ENCODE assay signal across 8 cellular contexts in genomic region chr10:132335189-132336063, GRCh38. TPM values are rescaled to one million over a fixed set of nuclear protein-coding genes. Genes with fewer than 3 reads are reported as not detected.
DNase-seq lines count a peak whose midpoint lies in the region; ATAC-seq and TF ChIP-seq lines count a peak whose summit lies in the region.

No MANE protein-coding gene starts in this region.

- intact Hi-C loops in dendritic cell treated with granulocyte-macrophage colony-stimulating factor and Interleukin-4, amounts not matched to agents 40 ng/mL and 50 ng/mL, for 4 days (cut with micrococcal nuclease): loop anchor here (5.0 kb wide), 1 partner anchor 117 kb away; no protein-coding TSS in a partner anchor
- intact Hi-C loops in testis (cut with DNase I; ENCODE audit: low total_unique reads): no loop called here
- intact Hi-C loops in mucosa of descending colon (cut with DNase I, micrococcal nuclease): no loop called here
- intact Hi-C loops in prostate gland (cut with DNase I): no loop called here

- ATAC-seq in activated T-cell treated with anti-CD3 and anti-CD28 coated beads, Interleukin-2, amount 50 U/mL, for 4 hours: no peak
- ATAC-seq in HG03196 (IDR thresholded peaks at IDR 0.05; ENCODE audit: unreplicated experiment): peak; percentile 46
- ATAC-seq in mucosa of descending colon: no peak

- H3K4me1 Mint-ChIP-seq in activated T-cell treated with anti-CD3 and anti-CD28 coated beads, Interleukin-2, amount 50 U/mL, for 4 hours (ENCODE audit: low read depth): peaks cover 41% of the 10 kb centered on the region
- peaks cover 39% of the 10 kb centered on the region for H3K4me1 Mint-ChIP-seq in dendritic cell treated with granulocyte-macrophage colony-stimulating factor and Interleukin-4, amounts not matched to agents 40 ng/mL and 50 ng/mL, for 4 days (ENCODE audit: low read depth)

- H3K27me3 ChIP-seq in testis: no peaks in the 10 kb centered on the region
- no peaks in the 10 kb centered on the region for H3K27me3 ChIP-seq in prostate gland (replicated peaks; ENCODE audit: insufficient read depth)

- 77 to 81% methylated on average over 14 of the region's 14 CpGs for WGBS in testis, 2 donors
- WGBS in prostate gland: 76% methylated on average over 14 of the region's 14 CpGs

- peaks cover 16% of the 10 kb centered on the region for H3K4me1 ChIP-seq in testis
- peaks cover 9% of the 10 kb centered on the region for H3K4me1 ChIP-seq in mucosa of descending colon (ENCODE audit: low read depth)
- H3K4me1 ChIP-seq in prostate gland (replicated peaks): no peaks in the 10 kb centered on the region

- TF ChIP-seq POLR2A in testis (IDR thresholded peaks at IDR 0.05) (no peak), prostate gland (IDR thresholded peaks at IDR 0.05) (no peak)

- no peak for DNase-seq in activated T-cell treated with anti-CD3 and anti-CD28 coated beads, Interleukin-2, amount 50 U/mL, for 4 hours
- DNase-seq in activated T-cell treated with anti-CD3 and anti-CD28 coated beads, Interleukin-2, amount 50 U/mL, for 1 hour: no peak
- peak; percentile 32 for DNase-seq in testis
- DNase-seq in mucosa of descending colon: no peak
- no peak for DNase-seq in prostate gland (ENCODE audit: low spot score)
- no peak for DNase-seq in activated CD4-positive, alpha-beta T cell treated with anti-CD3 and anti-CD28 coated beads, Interleukin-2, amount 50 U/mL, for 1 hour

- H3K9me3 Mint-ChIP-seq in activated T-cell treated with anti-CD3 and anti-CD28 coated beads, Interleukin-2, amount 50 U/mL, for 4 hours: no peaks in the 10 kb centered on the region
- H3K9me3 Mint-ChIP-seq in dendritic cell treated with granulocyte-macrophage colony-stimulating factor and Interleukin-4, amounts not matched to agents 40 ng/mL and 50 ng/mL, for 4 days: no peaks in the 10 kb centered on the region

- H3K4me3 Mint-ChIP-seq in activated T-cell treated with anti-CD3 and anti-CD28 coated beads, Interleukin-2, amount 50 U/mL, for 4 hours: peak overlapping the region; percentile 46
- peak overlapping the region; percentile 56 for H3K4me3 Mint-ChIP-seq in dendritic cell treated with granulocyte-macrophage colony-stimulating factor and Interleukin-4, amounts not matched to agents 40 ng/mL and 50 ng/mL, for 4 days

- H3K9me3 ChIP-seq in testis: no peaks in the 10 kb centered on the region
- no peaks in the 10 kb centered on the region for H3K9me3 ChIP-seq in mucosa of descending colon
- H3K9me3 ChIP-seq in prostate gland: no peaks in the 10 kb centered on the region

- H3K4me3 ChIP-seq in testis: no peak overlapping the region
- H3K4me3 ChIP-seq in mucosa of descending colon: no peak overlapping the region
- H3K4me3 ChIP-seq in prostate gland: no peak overlapping the region

- peaks cover 2% of the 10 kb centered on the region for H3K36me3 Mint-ChIP-seq in activated T-cell treated with anti-CD3 and anti-CD28 coated beads, Interleukin-2, amount 50 U/mL, for 4 hours (ENCODE audit: insufficient read depth)
- H3K36me3 Mint-ChIP-seq in dendritic cell treated with granulocyte-macrophage colony-stimulating factor and Interleukin-4, amounts not matched to agents 40 ng/mL and 50 ng/mL, for 4 days (ENCODE audit: low read depth): peaks cover 52% of the 10 kb centered on the region

- TF ChIP-seq CTCF in testis (IDR thresholded peaks at IDR 0.05) (no peak), mucosa of descending colon (IDR thresholded peaks at IDR 0.05) (no peak), prostate gland (IDR thresholded peaks at IDR 0.05) (no peak)

- H3K27ac Mint-ChIP-seq in dendritic cell treated with granulocyte-macrophage colony-stimulating factor and Interleukin-4, amounts not matched to agents 40 ng/mL and 50 ng/mL, for 4 days: peak overlapping the region; percentile 98

- peak overlapping the region in 1 of 2 donors; percentile 0 for H3K27ac ChIP-seq in testis
- H3K27ac ChIP-seq in prostate gland: no peak overlapping the region

- H3K27me3 Mint-ChIP-seq in activated T-cell treated with anti-CD3 and anti-CD28 coated beads, Interleukin-2, amount 50 U/mL, for 4 hours (ENCODE audit: low read depth): no peaks in the 10 kb centered on the region
- no peaks in the 10 kb centered on the region for H3K27me3 Mint-ChIP-seq in dendritic cell treated with granulocyte-macrophage colony-stimulating factor and Interleukin-4, amounts not matched to agents 40 ng/mL and 50 ng/mL, for 4 days

- H3K36me3 ChIP-seq in testis (ENCODE audit: low read depth, missing control alignments): no peaks in the 10 kb centered on the region
- no peaks in the 10 kb centered on the region for H3K36me3 ChIP-seq in mucosa of descending colon (ENCODE audit: low read depth)
- no peaks in the 10 kb centered on the region for H3K36me3 ChIP-seq in prostate gland

RNA-seq across cellular contexts. Expression of gene LRRC27, which starts 3.4 kb away (rescaled TPM):
- 1 to 10 TPM in 2 of 3 donors, under 1 TPM in 1; 0.89 to 2.0 (median 1.1) TPM for total RNA-seq in activated T-cell treated with anti-CD3 and anti-CD28 coated beads, Interleukin-2, amount 50 U/mL, for 4 hours
- total RNA-seq in testis (100 to 1,000 TPM in 1 of 2 donors, 10 to 100 TPM in 1; 49.4 to 110 TPM), mucosa of descending colon (10 to 100 TPM in 2 of 3 donors, 1 to 10 TPM in 1; 6.9 to 12.2 (median 11.1) TPM), prostate gland (10 to 100 TPM; 11.4 to 22.9 TPM)
- polyA plus RNA-seq in testis (ENCODE audit: insufficient read depth, low read depth, low replicate concordance): 164 TPM

RNA-seq across cellular contexts. Expression of gene STK32C, which starts 27.7 kb away (rescaled TPM):
- total RNA-seq in activated T-cell treated with anti-CD3 and anti-CD28 coated beads, Interleukin-2, amount 50 U/mL, for 4 hours: 10 to 100 TPM; 14.8 to 18.0 (median 15.3) TPM
- 10 to 100 TPM; 33.9 to 34.2 TPM for total RNA-seq in testis
- 49.0 TPM for polyA plus RNA-seq in testis (ENCODE audit: insufficient read depth, low read depth, low replicate concordance)
- total RNA-seq in mucosa of descending colon: 10 to 100 TPM in 2 of 3 donors, 1 to 10 TPM in 1; 4.5 to 11.5 (median 11.1) TPM
- total RNA-seq in prostate gland: 10 to 100 TPM in 1 of 2 donors, 1 to 10 TPM in 1; 7.2 to 21.5 TPM
